In genomic region chr7:130903358-130903974, GRCh38 we compare ENCODE assay signal across 9 cellular contexts.
DNase-seq lines count a peak whose midpoint lies in the region; ATAC-seq and TF ChIP-seq lines count a peak whose summit lies in the region.
"Had no signal": no experiment of that assay in that cellular context is flagged by ENCODE, and none has a peak within 500 bp of the region (broad histone marks: within the 10 kb centered on the region; RNA-seq: fewer than 3 reads in every experiment).

No MANE protein-coding gene starts in this region.

- H2BK15ac ChIP-seq in neuronal stem cell (ENCODE audit: low read length), result no peak overlapping the region

- TF ChIP-seq CTCF in GM10248 (IDR thresholded peaks at IDR 0.05; ENCODE audit: control extremely low read depth, extremely low read depth, low read depth, missing control alignments), result no peak

- DNase-seq in NOMO-1 treated with DMSO at 0.1 percent for 48 hours (lab: John Stamatoyannopoulos, UW; ENCODE audit: unreplicated experiment) (peak; percentile 26), NOMO-1 treated with dmso at 0.1 percent for 144 hours (lab: John Stamatoyannopoulos, UW; ENCODE audit: unreplicated experiment) (no peak), left cardiac atrium (no peak), stromal cell of bone marrow (ENCODE audit: low read depth) (peak; percentile 87), neuronal stem cell (ENCODE audit: low spot score) (no peak), GM10248 (ENCODE audit: extremely low spot score) (no peak)

- H2BK5ac ChIP-seq in neuronal stem cell (ENCODE audit: low read length), result no peak overlapping the region

- no peaks in the 10 kb centered on the region for H3K27me3 Mint-ChIP-seq in activated T-helper 17 cell treated with anti-CD3 and anti-CD28 coated beads, Interleukin-2, amount 50 U/mL, for 72 hours

- no peak overlapping the region for H2AK5ac ChIP-seq in neuronal stem cell (ENCODE audit: low read depth, low read length)

- no peak overlapping the region for H2BK12ac ChIP-seq in neuronal stem cell (ENCODE audit: low read length)

- no peak overlapping the region for H4K91ac ChIP-seq in neuronal stem cell (ENCODE audit: low read depth, low read length, poor library complexity)

- peaks cover 68% of the 10 kb centered on the region for H3K4me1 Mint-ChIP-seq in activated T-helper 17 cell treated with anti-CD3 and anti-CD28 coated beads, Interleukin-2, amount 50 U/mL, for 72 hours

- peak; percentile 83 for ATAC-seq in activated T-helper 17 cell treated with anti-CD3 and anti-CD28 coated beads, Interleukin-2, amount 50 U/mL, for 72 hours (replicated peaks)
- ATAC-seq in left cardiac atrium (peak; percentile 48 to 55), HG02870 (IDR thresholded peaks at IDR 0.05; ENCODE audit: unreplicated experiment) (no peak)

- no peak overlapping the region for H3K4me3 ChIP-seq in neuronal stem cell (ENCODE audit: low read length in 2 of 2)

- CTCF ChIA-PET in GM10248 (lab: Yijun Ruan, JAX), result interaction anchor here (1.0 to 3.1 kb wide), 12 partner anchors 8 to 521 kb away, joined by 3 to 24 read pairs (median 4); no protein-coding TSS in a partner anchor

- H3K9ac ChIP-seq in neuronal stem cell (ENCODE audit: low read depth, low read length, poor library complexity), result no peak overlapping the region

- H3K36me3 Mint-ChIP-seq in activated T-helper 17 cell treated with anti-CD3 and anti-CD28 coated beads, Interleukin-2, amount 50 U/mL, for 72 hours (ENCODE audit: low read depth), result peaks cover 100% of the 10 kb centered on the region

- H3K9me3 ChIP-seq in neuronal stem cell (replicated peaks in 1 of 2; ENCODE audit: control insufficient read depth in 2 of 2, insufficient read depth in 1 of 2, low read depth in 1 of 2, low read length in 2 of 2), result peaks cover 2 to 13% of the 10 kb centered on the region in 2 donors

- H3K23ac ChIP-seq in neuronal stem cell (ENCODE audit: low read depth, low read length, poor library complexity), result no peak overlapping the region

- H3K4ac ChIP-seq in neuronal stem cell (ENCODE audit: low read length), result no peak overlapping the region

- H3K27ac Mint-ChIP-seq in activated T-helper 17 cell treated with anti-CD3 and anti-CD28 coated beads, Interleukin-2, amount 50 U/mL, for 72 hours, result peak overlapping the region; percentile 97

- POLR2A ChIA-PET in GM10248 (lab: Yijun Ruan, JAX), result no interaction called here

- intact Hi-C loops in left cardiac atrium (cut with DNase I), result loop anchor here in 1 of 2 donors (5.0 kb wide), 1 partner anchor 39 kb away; no protein-coding TSS in a partner anchor

- WGBS in neuronal stem cell (ENCODE audit: extremely low coverage in 2 of 2, insufficient read length in 2 of 2, insufficient replicate concordance in 1 of 2), 2 donors, result no CpG with 5 or more reads among the region's 8 CpGs

- peak overlapping the region; percentile 91 for H3K4me3 Mint-ChIP-seq in activated T-helper 17 cell treated with anti-CD3 and anti-CD28 coated beads, Interleukin-2, amount 50 U/mL, for 72 hours

- H3K18ac ChIP-seq in neuronal stem cell (ENCODE audit: low read length), result no peak overlapping the region

- H3K79me1 ChIP-seq in neuronal stem cell (ENCODE audit: low read depth, low read length), result no peaks in the 10 kb centered on the region

- H3K4me1 ChIP-seq in neuronal stem cell (ENCODE audit: control insufficient read depth in 2 of 2, insufficient read depth in 1 of 2, low read depth in 1 of 2, low read length in 2 of 2), result peaks cover 0 to 19% of the 10 kb centered on the region in 2 donors

- no peak overlapping the region for H2BK120ac ChIP-seq in neuronal stem cell (ENCODE audit: low read depth, low read length)

- H3K36me3 ChIP-seq in neuronal stem cell (replicated peaks in 1 of 2; ENCODE audit: control insufficient read depth in 2 of 2, insufficient read depth in 2 of 2, low read length in 2 of 2), result no peaks in the 10 kb centered on the region

- H2AFZ ChIP-seq in neuronal stem cell (ENCODE audit: low read length), result no peak overlapping the region

- H3K27me3 ChIP-seq in neuronal stem cell (ENCODE audit: control insufficient read depth in 3 of 3, insufficient read depth in 3 of 3, low read depth in 1 of 3, low read length in 3 of 3), result no peaks in the 10 kb centered on the region

- H3K9me3 Mint-ChIP-seq in activated T-helper 17 cell treated with anti-CD3 and anti-CD28 coated beads, Interleukin-2, amount 50 U/mL, for 72 hours, result no peaks in the 10 kb centered on the region

- H3K27ac ChIP-seq in neuronal stem cell (replicated peaks; ENCODE audit: low read length), result no peak overlapping the region
- H3K27ac ChIP-seq: 22Rv1 had no signal

- no peak overlapping the region for H3K4me2 ChIP-seq in neuronal stem cell (ENCODE audit: insufficient read depth, low read length, poor library complexity, severe bottlenecking)

- no peak overlapping the region for H4K8ac ChIP-seq in neuronal stem cell (ENCODE audit: low read depth, low read length)

- H3K14ac ChIP-seq in neuronal stem cell (ENCODE audit: low read length), result no peak overlapping the region

Comparison
In these comparisons a context has a peak if more than half of its experiments do, and no peak if none do; other contexts are left out.
1. DNase-seq: peak in NOMO-1 treated with DMSO at 0.1 percent for 48 hours (single experiment) and stromal cell of bone marrow (single experiment); none in NOMO-1 treated with dmso at 0.1 percent for 144 hours (single experiment), left cardiac atrium (single experiment), neuronal stem cell (single experiment) and GM10248 (single experiment).